In the genomic region with DNA sequence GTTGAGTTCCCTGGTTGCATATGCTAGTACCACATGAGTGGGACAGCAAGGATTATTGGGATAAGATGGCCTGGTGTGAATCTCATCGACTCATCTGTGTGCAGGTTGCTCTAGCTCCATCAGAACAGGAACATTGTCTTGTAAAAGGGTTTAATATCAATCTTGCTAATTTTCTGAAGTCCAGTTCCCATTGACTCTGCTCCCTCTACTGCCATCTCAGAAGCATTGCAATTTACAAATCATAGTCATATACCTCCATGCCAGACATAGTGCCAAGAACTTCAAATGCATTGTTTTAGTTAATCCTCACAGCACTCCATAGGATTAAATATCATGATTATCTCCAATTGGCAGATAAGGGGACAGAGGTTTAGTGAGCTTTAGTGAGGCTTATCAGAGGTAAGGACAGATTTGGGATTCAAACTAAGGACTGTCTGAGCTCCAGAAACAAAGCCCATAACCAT, we compare ENCODE assay signal across 9 cellular contexts. TPM values are rescaled to one million over a fixed set of nuclear protein-coding genes. Genes with fewer than 3 reads are reported as not detected.
DNase-seq lines count a peak whose midpoint lies in the region; ATAC-seq, FAIRE-seq and TF ChIP-seq lines count a peak whose summit lies in the region.
"Had no signal": no experiment of that assay in that cellular context is flagged by ENCODE, and none has a peak within 500 bp of the region (broad histone marks: within the 10 kb centered on the region; RNA-seq: fewer than 3 reads in every experiment).

No MANE protein-coding gene starts in this region.

- H3K36me3 ChIP-seq in brain microvascular endothelial cell (replicated peaks) (no peaks in the 10 kb centered on the region), lower lobe of right lung (no peaks in the 10 kb centered on the region)

- no peaks in the 10 kb centered on the region for H3K9me3 ChIP-seq in lower lobe of right lung

- DNase-seq in GM03348 (ENCODE audit: low spot score) = peak; percentile 62
- DNase-seq in NCI-H748 (lab: John Stamatoyannopoulos, UW; ENCODE audit: unreplicated experiment) = peak; percentile 46
- DNase-seq in brain microvascular endothelial cell = no peak
- DNase-seq in lower lobe of right lung = no peak
- no peak for DNase-seq in ecto neural progenitor cell (ENCODE audit: low spot score)
- DNase-seq in stimulated activated CD4-positive, alpha-beta T cell treated with anti-CD3 and anti-CD28 coated beads, Interleukin-12 subunit alpha, Interleukin-12 subunit beta, amount 100 ng/mL, for 4 hours = no peak

- H3K27ac ChIP-seq in brain microvascular endothelial cell (no peak overlapping the region), lower lobe of right lung (no peak overlapping the region)
- H3K27ac ChIP-seq: epithelial cell of prostate had no signal

- ATAC-seq in HG02870 (IDR thresholded peaks at IDR 0.05; ENCODE audit: unreplicated experiment) (peak; percentile 33), lower lobe of right lung (peak in 1 of 2 donors; percentile 46)

- TF ChIP-seq CTCF in brain microvascular endothelial cell (IDR thresholded peaks at IDR 0.05; ENCODE audit: low read depth, low read length, missing control alignments) = peak; percentile 73
- peak; percentile 61 for TF ChIP-seq CTCF in lower lobe of right lung (IDR thresholded peaks at IDR 0.05)

- peaks cover 10% of the 10 kb centered on the region for H3K4me1 ChIP-seq in lower lobe of right lung

- H3K27me3 ChIP-seq in brain microvascular endothelial cell (replicated peaks) = no peaks in the 10 kb centered on the region
- H3K27me3 ChIP-seq in lower lobe of right lung (ENCODE audit: low read depth) = no peaks in the 10 kb centered on the region

- peak; percentile 63 for FAIRE-seq in A204.1 (lab: Jason Lieb, UNC)

- in situ Hi-C loops in brain microvascular endothelial cell (cut with HindIII; ENCODE audit: low pct_ligation_motif_present, low sequenced_read_pairs) = no loop called here

- no peak overlapping the region for H3K4me3 ChIP-seq in brain microvascular endothelial cell (ENCODE audit: low read depth, low read length)
- H3K4me3 ChIP-seq in lower lobe of right lung = no peak overlapping the region

- intact Hi-C loops in lower lobe of right lung (cut with DNase I) = no loop called here

RNA-seq across cellular contexts. Expression of a gene that starts 4.8 kb away (rescaled TPM):
- total RNA-seq in lower lobe of right lung = 5.8 TPM

Comparison
In these comparisons a context has a peak if more than half of its experiments do, and no peak if none do; other contexts are left out.
1. DNase-seq: peak in GM03348 (single experiment) and NCI-H748 (single experiment); none in brain microvascular endothelial cell (single experiment), lower lobe of right lung (single experiment), ecto neural progenitor cell (single experiment) and stimulated activated CD4-positive, alpha-beta T cell treated with anti-CD3 and anti-CD28 coated beads, Interleukin-12 subunit alpha, Interleukin-12 subunit beta, amount 100 ng/mL, for 4 hours (single experiment).